8 cellular contexts compared by ENCODE assay signal in the genomic region with DNA sequence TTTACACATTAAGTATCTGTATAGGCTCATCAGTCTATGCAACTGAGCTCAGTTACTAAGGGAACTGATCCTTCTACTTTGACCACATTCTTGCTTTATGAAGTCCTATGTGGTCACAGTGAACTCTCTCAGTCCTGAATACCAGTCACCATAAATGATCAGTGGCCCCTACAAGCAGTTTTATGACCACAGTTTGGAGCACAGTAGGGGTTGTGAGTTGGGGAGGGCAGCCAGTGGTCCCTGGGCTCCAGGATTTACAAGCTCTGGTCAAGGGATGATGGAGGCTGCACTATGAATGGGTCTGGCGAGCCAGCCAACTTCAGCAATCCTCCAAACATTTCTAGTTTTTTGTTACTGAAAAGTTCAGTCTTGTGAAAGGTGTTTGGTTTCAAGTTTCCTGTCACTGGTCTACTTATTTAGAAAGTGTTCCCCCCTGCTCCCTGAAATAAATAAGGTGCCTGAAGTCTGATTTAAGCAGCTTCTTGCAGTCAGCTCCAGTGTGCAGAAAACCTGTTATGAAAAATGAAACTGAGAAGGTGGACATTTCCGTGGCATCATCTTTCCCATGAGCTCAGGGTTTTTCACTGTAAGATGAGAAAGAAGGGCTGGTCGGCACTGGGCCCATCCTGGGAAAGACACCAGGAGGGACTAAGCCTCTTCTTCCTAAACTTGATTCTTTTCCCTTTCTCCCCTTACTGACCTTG.
DNase-seq lines count a peak whose midpoint lies in the region; ATAC-seq and TF ChIP-seq lines count a peak whose summit lies in the region.

No MANE protein-coding gene starts in this region.

- no peaks in the 10 kb centered on the region for H3K36me3 Mint-ChIP-seq in activated naive CD8-positive, alpha-beta T cell
- peaks cover 2 to 4% of the 10 kb centered on the region in 2 donors for H3K36me3 Mint-ChIP-seq in stimulated activated naive B cell treated with anti-CD40 and anti-IgM and Interleukin-4, amounts not matched to agents 10 μg/mL and 1 μg/mL and 100 μg/mL, for 72 hours
- H3K36me3 Mint-ChIP-seq in mesothelial cell of epicardium: no peaks in the 10 kb centered on the region

- TF ChIP-seq CTCF in mesothelial cell of epicardium (IDR thresholded peaks at IDR 0.05; ENCODE audit: unreplicated experiment): no peak

- no peaks in the 10 kb centered on the region for H3K27me3 Mint-ChIP-seq in activated naive CD8-positive, alpha-beta T cell
- peaks cover 4 to 6% of the 10 kb centered on the region in 2 donors for H3K27me3 Mint-ChIP-seq in stimulated activated naive B cell treated with anti-CD40 and anti-IgM and Interleukin-4, amounts not matched to agents 10 μg/mL and 1 μg/mL and 100 μg/mL, for 72 hours
- no peaks in the 10 kb centered on the region for H3K27me3 Mint-ChIP-seq in mesothelial cell of epicardium (ENCODE audit: low read depth)

- H3K4me3 Mint-ChIP-seq in activated naive CD8-positive, alpha-beta T cell: peak overlapping the region; percentile 68
- H3K4me3 Mint-ChIP-seq in stimulated activated naive B cell treated with anti-CD40 and anti-IgM and Interleukin-4, amounts not matched to agents 10 μg/mL and 1 μg/mL and 100 μg/mL, for 72 hours: peak overlapping the region; percentile 37 to 51
- H3K4me3 Mint-ChIP-seq in mesothelial cell of epicardium: no peak overlapping the region

- ATAC-seq in HG03066 (IDR thresholded peaks at IDR 0.05; ENCODE audit: low read depth, unreplicated experiment): peak; percentile 95
- ATAC-seq in stimulated activated naive B cell treated with anti-CD40 and anti-IgM and Interleukin-4, amounts not matched to agents 10 μg/mL and 1 μg/mL and 100 μg/mL, for 72 hours (replicated peaks): peak; percentile 98

- H3K4me1 Mint-ChIP-seq in activated naive CD8-positive, alpha-beta T cell (ENCODE audit: low read depth): peaks cover 31% of the 10 kb centered on the region
- peaks cover 25 to 42% of the 10 kb centered on the region in 2 donors for H3K4me1 Mint-ChIP-seq in stimulated activated naive B cell treated with anti-CD40 and anti-IgM and Interleukin-4, amounts not matched to agents 10 μg/mL and 1 μg/mL and 100 μg/mL, for 72 hours
- peaks cover 9% of the 10 kb centered on the region for H3K4me1 Mint-ChIP-seq in mesothelial cell of epicardium

- no peaks in the 10 kb centered on the region for H3K9me3 Mint-ChIP-seq in activated naive CD8-positive, alpha-beta T cell (ENCODE audit: low read depth)
- no peaks in the 10 kb centered on the region for H3K9me3 Mint-ChIP-seq in stimulated activated naive B cell treated with anti-CD40 and anti-IgM and Interleukin-4, amounts not matched to agents 10 μg/mL and 1 μg/mL and 100 μg/mL, for 72 hours
- peaks cover 4% of the 10 kb centered on the region for H3K9me3 Mint-ChIP-seq in mesothelial cell of epicardium

- peak overlapping the region; percentile 86 for H3K27ac Mint-ChIP-seq in activated naive CD8-positive, alpha-beta T cell
- peak overlapping the region; percentile 86 for H3K27ac Mint-ChIP-seq in stimulated activated naive B cell treated with anti-CD40 and anti-IgM and Interleukin-4, amounts not matched to agents 10 μg/mL and 1 μg/mL and 100 μg/mL, for 72 hours
- H3K27ac Mint-ChIP-seq in mesothelial cell of epicardium: no peak overlapping the region

- peak; percentile 37 for DNase-seq in stimulated activated CD4-positive, alpha-beta T cell treated with anti-CD3 and anti-CD28 coated beads, Interleukin-15, amount 100 ng/mL, for 24 hours
- DNase-seq in stimulated activated CD4-positive, alpha-beta T cell treated with anti-CD3 and anti-CD28 coated beads, Interleukin-12 subunit alpha, Interleukin-12 subunit beta, amount 100 ng/mL, for 4 hours: no peak
- DNase-seq in stimulated activated naive B cell treated with anti-CD40 and anti-IgM and Interleukin-4, amounts not matched to agents 10 μg/mL and 1 μg/mL and 100 μg/mL, for 72 hours: peak; percentile 39
- DNase-seq in germinal center (ENCODE audit: low spot score) (no peak), NCI-H2029 treated with DMSO at 0.1 percent for 48 hours (lab: John Stamatoyannopoulos, UW) (no peak), mesothelial cell of epicardium (ENCODE audit: low spot score in 2 of 2, unreplicated experiment in 2 of 2) (no peak)

Comparison
In these comparisons a context has a peak if more than half of its experiments do, and no peak if none do; other contexts are left out.
1. DNase-seq: peak in stimulated activated CD4-positive, alpha-beta T cell treated with anti-CD3 and anti-CD28 coated beads, Interleukin-15, amount 100 ng/mL, for 24 hours (single experiment) and stimulated activated naive B cell treated with anti-CD40 and anti-IgM and Interleukin-4, amounts not matched to agents 10 μg/mL and 1 μg/mL and 100 μg/mL, for 72 hours (single experiment); none in stimulated activated CD4-positive, alpha-beta T cell treated with anti-CD3 and anti-CD28 coated beads, Interleukin-12 subunit alpha, Interleukin-12 subunit beta, amount 100 ng/mL, for 4 hours (single experiment), germinal center (single experiment), NCI-H2029 treated with DMSO at 0.1 percent for 48 hours (single experiment) and mesothelial cell of epicardium (0 of 2).